Comparison of ENCODE assay signal across 13 cellular contexts in genomic region chr10:72503241-72503640, GRCh38.
DNase-seq lines count a peak whose midpoint lies in the region; TF ChIP-seq lines count a peak whose summit lies in the region.
"Had no signal": no experiment of that assay in that cellular context is flagged by ENCODE, and none has a peak within 500 bp of the region (broad histone marks: within the 10 kb centered on the region; RNA-seq: fewer than 3 reads in every experiment).

No MANE protein-coding gene starts in this region.

- H3K79me1 ChIP-seq in mesenchymal stem cell (replicated peaks; ENCODE audit: low read length, poor library complexity, severe bottlenecking): peaks cover 6% of the 10 kb centered on the region

- H4K91ac ChIP-seq in mesenchymal stem cell (ENCODE audit: low read length): no peak overlapping the region

- CTCF ChIA-PET in CD8-positive, alpha-beta memory T cell (lab: Charles Lee): no interaction called here
- CTCF ChIA-PET in mammary epithelial cell (lab: Charles Lee; ENCODE audit: low non-redundant PET): no interaction called here

- H3K27me3 ChIP-seq in brain microvascular endothelial cell (replicated peaks) (no peaks in the 10 kb centered on the region), mesenchymal stem cell (ENCODE audit: control insufficient read depth in 1 of 2, insufficient read depth in 1 of 2, low read length in 2 of 2) (no peaks in the 10 kb centered on the region), endodermal cell (ENCODE audit: control insufficient read depth, insufficient read depth, low read length, poor library complexity, severe bottlenecking) (no peaks in the 10 kb centered on the region), mammary epithelial cell (ENCODE audit: insufficient read depth, low read length) (no peaks in the 10 kb centered on the region)
- no peaks in the 10 kb centered on the region for H3K27me3 ChIP-seq in CD8-positive, alpha-beta memory T cell (ENCODE audit: insufficient read depth, low read length, poor library complexity, severe bottlenecking)
- H3K27me3 ChIP-seq: tibial nerve had no signal

- H4K8ac ChIP-seq in mesenchymal stem cell (ENCODE audit: low read length): no peak overlapping the region

- H3K36me3 ChIP-seq in brain microvascular endothelial cell (replicated peaks) (no peaks in the 10 kb centered on the region), mesenchymal stem cell (ENCODE audit: control insufficient read depth in 1 of 2, insufficient read depth in 2 of 2, low read depth in 1 of 2, low read length in 2 of 2) (peaks cover 3 to 36% of the 10 kb centered on the region in 2 experiments), endodermal cell (ENCODE audit: control insufficient read depth, insufficient read depth, low read length) (peaks cover 5% of the 10 kb centered on the region), mammary epithelial cell (ENCODE audit: insufficient read depth, low read length) (no peaks in the 10 kb centered on the region)
- H3K36me3 ChIP-seq in CD8-positive, alpha-beta memory T cell (ENCODE audit: insufficient read depth, low read length): peaks cover 5% of the 10 kb centered on the region
- H3K36me3 ChIP-seq: tibial nerve had no signal

- no peak overlapping the region for H3K23ac ChIP-seq in mesenchymal stem cell (ENCODE audit: low read length in 2 of 2)

- H3K9me3 ChIP-seq in mesenchymal stem cell (ENCODE audit: control insufficient read depth, low read length): peaks cover 14% of the 10 kb centered on the region
- H3K9me3 ChIP-seq in endodermal cell (ENCODE audit: control insufficient read depth, low read length): peaks cover 18% of the 10 kb centered on the region
- H3K9me3 ChIP-seq in CD8-positive, alpha-beta memory T cell (ENCODE audit: low read length): no peaks in the 10 kb centered on the region
- H3K9me3 ChIP-seq in mammary epithelial cell (replicated peaks; ENCODE audit: insufficient read depth, low read length): peaks cover 2% of the 10 kb centered on the region

- H3K9ac ChIP-seq in mesenchymal stem cell (ENCODE audit: low read length) (peak overlapping the region; percentile 34), endodermal cell (ENCODE audit: extremely low read depth, low read length, poor library complexity, severe bottlenecking) (no peak overlapping the region), mammary epithelial cell (ENCODE audit: insufficient read depth, low read length) (no peak overlapping the region)

- H2BK15ac ChIP-seq in mesenchymal stem cell (ENCODE audit: low read depth, poor library complexity, severe bottlenecking): no peak overlapping the region

- no peaks in the 10 kb centered on the region for H3K27me3 Mint-ChIP-seq in endodermal cell (ENCODE audit: insufficient read depth)
- no peaks in the 10 kb centered on the region for H3K27me3 Mint-ChIP-seq in CD8-positive, alpha-beta memory T cell

- H3K18ac ChIP-seq in mesenchymal stem cell (ENCODE audit: low read depth in 1 of 2, low read length in 2 of 2): peak overlapping the region in 1 of 2 experiments; percentile 43

- no peak overlapping the region for H2BK12ac ChIP-seq in mesenchymal stem cell (ENCODE audit: low read length in 2 of 2)

- H3K9me3 Mint-ChIP-seq in endodermal cell: peaks cover 21% of the 10 kb centered on the region
- H3K9me3 Mint-ChIP-seq in CD8-positive, alpha-beta memory T cell: peaks cover 2 to 6% (median 4%) of the 10 kb centered on the region in 5 donors

- H3K4me3 ChIP-seq in brain microvascular endothelial cell (ENCODE audit: low read depth, low read length): no peak overlapping the region
- H3K4me3 ChIP-seq in mesenchymal stem cell (ENCODE audit: insufficient read depth in 1 of 2, low read depth in 1 of 2, low read length in 2 of 2): no peak overlapping the region
- H3K4me3 ChIP-seq in endodermal cell (ENCODE audit: low read length): no peak overlapping the region
- H3K4me3 ChIP-seq in CD8-positive, alpha-beta memory T cell (ENCODE audit: low read length): no peak overlapping the region
- no peak overlapping the region for H3K4me3 ChIP-seq in mammary epithelial cell (replicated peaks in 1 of 3; ENCODE audit: insufficient read depth in 1 of 3, low read depth in 2 of 3, low read length in 3 of 3)
- H3K4me3 ChIP-seq: tibial nerve had no signal

- H2BK5ac ChIP-seq in mesenchymal stem cell (ENCODE audit: low read depth, low read length, poor library complexity, severe bottlenecking): no peak overlapping the region

- no peaks in the 10 kb centered on the region for H4K20me1 ChIP-seq in mammary epithelial cell (ENCODE audit: insufficient read depth, low read length)

- H3K27ac Mint-ChIP-seq in endodermal cell: no peak overlapping the region
- no peak overlapping the region for H3K27ac Mint-ChIP-seq in CD8-positive, alpha-beta memory T cell
- H3K27ac Mint-ChIP-seq: activated naive CD4-positive, alpha-beta T cell treated with anti-CD3 and anti-CD28 coated beads for 36 hours had no signal

- in situ Hi-C loops in brain microvascular endothelial cell (cut with HindIII; ENCODE audit: low pct_ligation_motif_present, low sequenced_read_pairs): no loop called here
- in situ Hi-C loops in mammary epithelial cell (cut with MboI; ENCODE audit: low sequenced_read_pairs in 2 of 2): no loop called here

- H3K14ac ChIP-seq in mesenchymal stem cell (ENCODE audit: low read length in 2 of 2): no peak overlapping the region

- no TSS peak for BruUV-seq in mammary epithelial cell (replicated peaks; lab: Mats Ljungman, UMichigan)

- H3K4me3 Mint-ChIP-seq in endodermal cell: no peak overlapping the region
- no peak overlapping the region for H3K4me3 Mint-ChIP-seq in CD8-positive, alpha-beta memory T cell
- H3K4me3 Mint-ChIP-seq: activated naive CD4-positive, alpha-beta T cell treated with anti-CD3 and anti-CD28 coated beads for 36 hours had no signal

- peaks cover 28% of the 10 kb centered on the region for H3K36me3 Mint-ChIP-seq in endodermal cell (ENCODE audit: low read depth)
- H3K36me3 Mint-ChIP-seq in CD8-positive, alpha-beta memory T cell: peaks cover 18 to 27% (median 26%) of the 10 kb centered on the region in 3 donors

- DNase-seq in AML-193 (lab: John Stamatoyannopoulos, UW) (peak; percentile 74 to 77), MV-4-11 (lab: John Stamatoyannopoulos, UW) (peak; percentile 81), brain microvascular endothelial cell (peak; percentile 59), mesenchymal stem cell (peak; percentile 78), endodermal cell (no peak), NCI-H2029 treated with DMSO at 0.1 percent for 48 hours (lab: John Stamatoyannopoulos, UW) (no peak), mammary epithelial cell (no peak)
- no peak for DNase-seq in CD8-positive, alpha-beta memory T cell
- DNase-seq: activated naive CD4-positive, alpha-beta T cell treated with anti-CD3 and anti-CD28 coated beads for 36 hours; COR-L47; hypothalamus; NCI-H69 had no signal

- no peak overlapping the region for H2AK5ac ChIP-seq in mesenchymal stem cell (ENCODE audit: low read length, severe bottlenecking)

- no peak overlapping the region for H2BK120ac ChIP-seq in mesenchymal stem cell (ENCODE audit: low read depth, low read length)

- no peaks in the 10 kb centered on the region for H3K79me2 ChIP-seq in mammary epithelial cell (ENCODE audit: insufficient read depth, low read length)

- H3K4me1 ChIP-seq in mesenchymal stem cell (ENCODE audit: control insufficient read depth, insufficient read depth, low read depth, low read length): no peaks in the 10 kb centered on the region
- no peaks in the 10 kb centered on the region for H3K4me1 ChIP-seq in endodermal cell (ENCODE audit: control insufficient read depth, insufficient read depth, low read length)
- H3K4me1 ChIP-seq in CD8-positive, alpha-beta memory T cell (ENCODE audit: insufficient read depth, low read length): no peaks in the 10 kb centered on the region
- no peaks in the 10 kb centered on the region for H3K4me1 ChIP-seq in mammary epithelial cell (ENCODE audit: insufficient read depth, low read length)

- WGBS in mesenchymal stem cell: no CpG with 5 or more reads among the region's 1 CpG
- WGBS in endodermal cell (ENCODE audit: insufficient coverage in 1 of 2, insufficient read length in 1 of 2), 2 experiments: 92% methylated on average over 1 of the region's 1 CpG; no CpG with 5 or more reads in 1 of the 2 experiments
- WGBS in mammary epithelial cell (ENCODE audit: low coverage, missing lambda C conversion rate): 60% methylated on average over 1 of the region's 1 CpG

- dilution Hi-C loops in mammary epithelial cell (cut with HindIII; ENCODE audit: low sequenced_read_pairs): no loop called here

- POLR2A ChIA-PET in CD8-positive, alpha-beta memory T cell (lab: Charles Lee): no interaction called here

- intact Hi-C loops in mammary epithelial cell (cut with micrococcal nuclease): no loop called here

- no peaks in the 10 kb centered on the region for H3K4me1 Mint-ChIP-seq in endodermal cell
- H3K4me1 Mint-ChIP-seq in CD8-positive, alpha-beta memory T cell: peaks cover 6 to 17% (median 10%) of the 10 kb centered on the region in 3 donors

- no peak overlapping the region for H3K4ac ChIP-seq in mesenchymal stem cell (ENCODE audit: low read depth in 1 of 2, low read length in 2 of 2)

- no peak for TF ChIP-seq CTCF in brain microvascular endothelial cell (IDR thresholded peaks at IDR 0.05; ENCODE audit: low read depth, low read length, missing control alignments)
- TF ChIP-seq CTCF in endodermal cell (conservative IDR thresholded peaks at IDR 0.05): no peak
- no peak for TF ChIP-seq CTCF in mammary epithelial cell (conservative IDR thresholded peaks at IDR 0.05 in 1 of 2, IDR thresholded peaks at IDR 0.05 in 1 of 2; ENCODE audit: extremely low read depth in 1 of 2, insufficient read depth in 1 of 2, low read depth in 1 of 2, low read length in 2 of 2)

- H3K4me2 ChIP-seq in mesenchymal stem cell (ENCODE audit: low read length, poor library complexity, severe bottlenecking) (no peak overlapping the region), mammary epithelial cell (ENCODE audit: insufficient read depth, low read depth, low read length) (no peak overlapping the region)

- H3K27ac ChIP-seq in brain microvascular endothelial cell (peak overlapping the region; percentile 49), mesenchymal stem cell (ENCODE audit: low read length, poor library complexity, severe bottlenecking) (no peak overlapping the region), endodermal cell (ENCODE audit: low read depth, low read length) (no peak overlapping the region), mammary epithelial cell (ENCODE audit: insufficient read depth, low read depth, low read length) (no peak overlapping the region)
- no peak overlapping the region for H3K27ac ChIP-seq in CD8-positive, alpha-beta memory T cell (ENCODE audit: low read depth, low read length)

- H2AFZ ChIP-seq in mesenchymal stem cell (ENCODE audit: low read depth, low read length) (no peak overlapping the region), mammary epithelial cell (ENCODE audit: low read depth, low read length) (no peak overlapping the region)

Comparison
In these comparisons a context has a peak if more than half of its experiments do, and no peak if none do; other contexts are left out.
1. DNase-seq: peak in AML-193 (2 of 2), MV-4-11 (single experiment), brain microvascular endothelial cell (single experiment) and mesenchymal stem cell (single experiment); none in endodermal cell (single experiment), NCI-H2029 treated with DMSO at 0.1 percent for 48 hours (single experiment), CD8-positive, alpha-beta memory T cell (0 of 5) and mammary epithelial cell (single experiment).